In genomic region chr6:88987922-88988321, GRCh38 we compare ENCODE assay signal across 8 cellular contexts.
"Had no signal": no experiment of that assay in that cellular context is flagged by ENCODE, and none has a peak within 500 bp of the region (broad histone marks: within the 10 kb centered on the region; RNA-seq: fewer than 3 reads in every experiment).

No MANE protein-coding gene starts in this region.

- H3K4me2 ChIP-seq: KMS-11 had no signal

- DNase-seq: IMR-90, Karpas-422, KBM-7, KG1 had no signal

- H3K9ac ChIP-seq: KMS-11 had no signal

- FAIRE-seq: HepG2, HTR-8/SVneo had no signal

- ATAC-seq: HepG2 had no signal

- H3K27ac ChIP-seq: HL-60, KMS-11 had no signal
